Comparison of ENCODE assay signal across 12 cellular contexts in genomic region chr7:116357776-116358670, GRCh38.
DNase-seq lines count a peak whose midpoint lies in the region; ATAC-seq, FAIRE-seq and TF ChIP-seq lines count a peak whose summit lies in the region.
"Had no signal": no experiment of that assay in that cellular context is flagged by ENCODE, and none has a peak within 500 bp of the region (broad histone marks: within the 10 kb centered on the region; RNA-seq: fewer than 3 reads in every experiment).

No MANE protein-coding gene starts in this region.

- FAIRE-seq in keratinocyte (lab: Jason Lieb, UNC): peak; percentile 79

- H3K27me3 Mint-ChIP-seq in CD4-positive, alpha-beta memory T cell: peaks cover 0 to 7% of the 10 kb centered on the region in 2 donors

- H3K9me2 ChIP-seq in MM.1S (replicated peaks; ENCODE audit: insufficient read depth, low read length): no peaks in the 10 kb centered on the region

- in situ Hi-C loops in astrocyte of the spinal cord (cut with HindIII; ENCODE audit: low sequenced_read_pairs): no loop called here

- H3F3A ChIP-seq in MM.1S (ENCODE audit: insufficient read depth, low read length): no peaks in the 10 kb centered on the region

- H3K4me3 Mint-ChIP-seq in CD4-positive, alpha-beta memory T cell: no peak overlapping the region
- H3K4me3 Mint-ChIP-seq: activated CD8-positive, alpha-beta memory T cell treated with anti-CD3 and anti-CD28 coated beads, Interleukin-2, amount 10 ng/mL, durations not matched to agents 7 days and 5 days; T-helper 17 cell had no signal

- H3K4me1 Mint-ChIP-seq in CD4-positive, alpha-beta memory T cell: no peaks in the 10 kb centered on the region
- H3K4me1 Mint-ChIP-seq: activated CD8-positive, alpha-beta memory T cell treated with anti-CD3 and anti-CD28 coated beads, Interleukin-2, amount 10 ng/mL, durations not matched to agents 7 days and 5 days; T-helper 17 cell had no signal

- ATAC-seq in GM18909 (IDR thresholded peaks at IDR 0.05; ENCODE audit: poor library complexity, unreplicated experiment): no peak
- ATAC-seq: activated CD8-positive, alpha-beta memory T cell treated with anti-CD3 and anti-CD28 coated beads, Interleukin-2, amount 10 ng/mL, durations not matched to agents 7 days and 5 days; T-helper 17 cell had no signal

- H3K4me2 ChIP-seq in keratinocyte (ENCODE audit: control insufficient read depth, extremely low read depth, insufficient read depth, low read depth, low read length) (peak overlapping the region; percentile 61), MM.1S (ENCODE audit: low read depth, low read length) (no peak overlapping the region)

- H3K79me2 ChIP-seq in keratinocyte (ENCODE audit: control insufficient read depth, insufficient read depth, low read length): no peaks in the 10 kb centered on the region
- H3K79me2 ChIP-seq in MM.1S (ENCODE audit: low read length): no peaks in the 10 kb centered on the region

- dilution Hi-C loops in keratinocyte (cut with MboI; ENCODE audit: extremely low pct_ligation_motif_present, low sequenced_read_pairs): no loop called here

- H2AFZ ChIP-seq in keratinocyte (ENCODE audit: control insufficient read depth, low read length) (no peak overlapping the region), MM.1S (ENCODE audit: low read length) (no peak overlapping the region)

- no peak for TF ChIP-seq CTCF in astrocyte of the spinal cord (IDR thresholded peaks at IDR 0.05; ENCODE audit: low read depth, low read length)
- TF ChIP-seq CTCF in keratinocyte (optimal IDR thresholded peaks at IDR 0.05 in 1 of 3, IDR thresholded peaks at IDR 0.05 in 1 of 3, conservative IDR thresholded peaks at IDR 0.05 in 1 of 3; ENCODE audit: extremely low read depth in 1 of 3, insufficient read depth in 2 of 3, low read length in 3 of 3): no peak
- no peak for TF ChIP-seq CTCF in MM.1S (IDR thresholded peaks at IDR 0.05; ENCODE audit: low read length)

- peaks cover 0 to 2% (median 0%) of the 10 kb centered on the region in 8 donors for H3K9me3 Mint-ChIP-seq in CD4-positive, alpha-beta memory T cell

- CTCF ChIA-PET in CD4-positive, alpha-beta memory T cell (lab: Charles Lee; ENCODE audit: partially characterized antibody): no interaction called here

- no peak overlapping the region for H3K27ac Mint-ChIP-seq in CD4-positive, alpha-beta memory T cell
- H3K27ac Mint-ChIP-seq: activated CD8-positive, alpha-beta memory T cell treated with anti-CD3 and anti-CD28 coated beads, Interleukin-2, amount 10 ng/mL, durations not matched to agents 7 days and 5 days; T-helper 17 cell had no signal

- no peaks in the 10 kb centered on the region for H3K36me3 Mint-ChIP-seq in CD4-positive, alpha-beta memory T cell
- H3K36me3 Mint-ChIP-seq: activated CD8-positive, alpha-beta memory T cell treated with anti-CD3 and anti-CD28 coated beads, Interleukin-2, amount 10 ng/mL, durations not matched to agents 7 days and 5 days had no signal

- H3K9ac ChIP-seq in keratinocyte (ENCODE audit: control insufficient read depth, extremely low read depth, insufficient read depth, low read length) (no peak overlapping the region), subcutaneous abdominal adipose tissue (ENCODE audit: low read length in 5 of 5) (no peak overlapping the region), MM.1S (ENCODE audit: low read length) (no peak overlapping the region)

- POLR2A ChIA-PET in CD4-positive, alpha-beta memory T cell (lab: Charles Lee; ENCODE audit: partially characterized antibody): no interaction called here

- DNase-seq in HT1080 (ENCODE audit: low read depth): peak; percentile 80
- DNase-seq in astrocyte of the spinal cord (ENCODE audit: low read depth, low spot score): peak; percentile 48
- peak; percentile 19 for DNase-seq in keratinocyte (ENCODE audit: low read depth, low spot score)
- no peak for DNase-seq in CD4-positive, alpha-beta memory T cell
- DNase-seq in MM.1S: no peak
- DNase-seq in substantia nigra (lab: John Stamatoyannopoulos, UW): no peak
- DNase-seq: activated CD8-positive, alpha-beta memory T cell treated with anti-CD3 and anti-CD28 coated beads, Interleukin-2, amount 10 ng/mL, durations not matched to agents 7 days and 5 days; caudate nucleus; NCI-H69; T-helper 17 cell had no signal

- intact Hi-C loops in CD4-positive, alpha-beta memory T cell (cut with micrococcal nuclease): no loop called here

- H3K4me1 ChIP-seq in keratinocyte (ENCODE audit: control insufficient read depth, extremely low read depth, insufficient read depth, low read length): peaks cover 51% of the 10 kb centered on the region
- peaks cover 15 to 59% (median 48%) of the 10 kb centered on the region in 5 donors for H3K4me1 ChIP-seq in subcutaneous abdominal adipose tissue (ENCODE audit: control insufficient read depth in 5 of 5, insufficient read depth in 5 of 5, low read length in 5 of 5)
- no peaks in the 10 kb centered on the region for H3K4me1 ChIP-seq in CD4-positive, alpha-beta memory T cell (ENCODE audit: insufficient read depth, low read length)
- H3K4me1 ChIP-seq in MM.1S (ENCODE audit: low read length): no peaks in the 10 kb centered on the region; the same call in 1 of the 2 replicates

- H3K27me3 ChIP-seq in keratinocyte (ENCODE audit: control insufficient read depth, extremely low read depth, insufficient read depth, low read length) (no peaks in the 10 kb centered on the region), subcutaneous abdominal adipose tissue (ENCODE audit: control insufficient read depth in 5 of 5, insufficient read depth in 4 of 5, low read length in 5 of 5) (no peaks in the 10 kb centered on the region), MM.1S (replicated peaks; ENCODE audit: insufficient read depth, low read length) (no peaks in the 10 kb centered on the region)
- H3K27me3 ChIP-seq in CD4-positive, alpha-beta memory T cell (ENCODE audit: insufficient read depth, low read length): no peaks in the 10 kb centered on the region

- peak overlapping the region; percentile 98 for H3K27ac ChIP-seq in keratinocyte (ENCODE audit: control insufficient read depth, insufficient read depth, low read length)
- H3K27ac ChIP-seq in subcutaneous abdominal adipose tissue (ENCODE audit: low read depth, low read length): peak overlapping the region; percentile 98
- no peak overlapping the region for H3K27ac ChIP-seq in CD4-positive, alpha-beta memory T cell (ENCODE audit: low read depth, low read length)
- H3K27ac ChIP-seq in MM.1S (ENCODE audit: low read length): no peak overlapping the region
- H3K27ac ChIP-seq in substantia nigra (ENCODE audit: low read depth, low read length, poor library complexity, severe bottlenecking): no peak overlapping the region

- H3K36me3 ChIP-seq in keratinocyte (ENCODE audit: control insufficient read depth in 2 of 2, extremely low read depth in 1 of 2, insufficient read depth in 2 of 2, low read length in 2 of 2) (no peaks in the 10 kb centered on the region), subcutaneous abdominal adipose tissue (ENCODE audit: control insufficient read depth in 5 of 5, insufficient read depth in 5 of 5, low read length in 5 of 5) (no peaks in the 10 kb centered on the region), MM.1S (replicated peaks; ENCODE audit: insufficient read depth, low read length) (no peaks in the 10 kb centered on the region)
- no peaks in the 10 kb centered on the region for H3K36me3 ChIP-seq in CD4-positive, alpha-beta memory T cell (ENCODE audit: insufficient read depth, low read length)

- H3K4me3 ChIP-seq in astrocyte of the spinal cord (ENCODE audit: low read depth, low read length): no peak overlapping the region
- no peak overlapping the region for H3K4me3 ChIP-seq in keratinocyte (ENCODE audit: control insufficient read depth in 2 of 3, extremely low read depth in 1 of 3, insufficient read depth in 2 of 3, low read depth in 1 of 3, low read length in 3 of 3)
- no peak overlapping the region for H3K4me3 ChIP-seq in subcutaneous abdominal adipose tissue (ENCODE audit: low read depth in 1 of 5, low read length in 5 of 5)
- H3K4me3 ChIP-seq in CD4-positive, alpha-beta memory T cell (ENCODE audit: low read length in 2 of 2): no peak overlapping the region
- no peak overlapping the region for H3K4me3 ChIP-seq in MM.1S (ENCODE audit: low read length)

- H3K9me1 ChIP-seq in keratinocyte (ENCODE audit: control insufficient read depth, extremely low read depth, insufficient read depth, low read length): no peaks in the 10 kb centered on the region

- H4K20me1 ChIP-seq in keratinocyte (ENCODE audit: control insufficient read depth, extremely low read depth, insufficient read depth, low read length): no peaks in the 10 kb centered on the region
- H4K20me1 ChIP-seq in MM.1S (ENCODE audit: insufficient read depth, low read length): no peaks in the 10 kb centered on the region

- peaks cover 3% of the 10 kb centered on the region for H3K9me3 ChIP-seq in keratinocyte (ENCODE audit: control insufficient read depth, low read depth, low read length)
- no peaks in the 10 kb centered on the region for H3K9me3 ChIP-seq in subcutaneous abdominal adipose tissue (ENCODE audit: control insufficient read depth in 5 of 5, low read length in 5 of 5)
- H3K9me3 ChIP-seq in CD4-positive, alpha-beta memory T cell (ENCODE audit: control insufficient read depth in 1 of 2, low read length in 2 of 2): no peaks in the 10 kb centered on the region
- no peaks in the 10 kb centered on the region for H3K9me3 ChIP-seq in MM.1S (replicated peaks; ENCODE audit: insufficient read depth, low read length)

Comparison
In these comparisons a context has a peak if more than half of its experiments do, and no peak if none do; other contexts are left out.
1. DNase-seq: peak in HT1080 (single experiment), astrocyte of the spinal cord (single experiment) and keratinocyte (single experiment); none in CD4-positive, alpha-beta memory T cell (0 of 5), MM.1S (single experiment) and substantia nigra (0 of 49).
2. H3K27ac ChIP-seq: peak in keratinocyte (single experiment) and subcutaneous abdominal adipose tissue (single experiment); none in CD4-positive, alpha-beta memory T cell (single experiment), MM.1S (single experiment) and substantia nigra (single experiment).